20 cellular contexts compared by ENCODE assay signal in the genomic region with DNA sequence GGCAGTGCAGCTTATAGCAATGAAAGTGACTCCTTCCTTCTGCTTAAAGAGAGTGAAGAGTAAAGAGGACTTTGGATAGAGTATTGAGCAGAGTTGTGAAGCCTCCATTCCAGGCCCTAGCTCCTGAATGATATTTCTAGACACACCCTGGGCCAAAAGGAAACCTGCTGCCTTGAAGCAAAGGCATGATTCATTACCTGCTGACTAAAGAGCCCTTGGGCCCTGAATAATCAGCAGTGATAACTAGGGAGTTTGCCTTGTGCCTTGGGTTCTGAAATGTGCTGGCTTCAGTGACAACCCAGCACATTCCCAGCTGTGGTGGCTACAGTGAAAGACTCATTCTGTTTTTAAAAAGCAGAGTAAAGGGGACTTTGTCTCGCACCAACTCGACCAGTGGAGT. TPM values are rescaled to one million over a fixed set of nuclear protein-coding genes. Genes with fewer than 3 reads are reported as not detected.
DNase-seq lines count a peak whose midpoint lies in the region; ATAC-seq and TF ChIP-seq lines count a peak whose summit lies in the region.
"Had no signal": no experiment of that assay in that cellular context is flagged by ENCODE, and none has a peak within 500 bp of the region (broad histone marks: within the 10 kb centered on the region; RNA-seq: fewer than 3 reads in every experiment).

No MANE protein-coding gene starts in this region.

- no peaks in the 10 kb centered on the region for H3K79me2 ChIP-seq in hepatocyte
- no peaks in the 10 kb centered on the region for H3K79me2 ChIP-seq in trophoblast cell (ENCODE audit: control insufficient read depth, insufficient read depth, low read length, poor library complexity)

- POLR2A ChIA-PET in CD8-positive, alpha-beta memory T cell (lab: Charles Lee), result no interaction called here

- TF ChIP-seq CTCF in RWPE2 (IDR thresholded peaks at IDR 0.05; ENCODE audit: poor library complexity, severe bottlenecking) (no peak), hepatocyte (IDR thresholded peaks at IDR 0.05; ENCODE audit: poor library complexity) (no peak), tibial nerve (IDR thresholded peaks at IDR 0.05) (no peak)

- no peak overlapping the region for H3K4me3 Mint-ChIP-seq in CD8-positive, alpha-beta memory T cell
- H3K4me3 Mint-ChIP-seq: IgD-negative memory B cell had no signal

- no peak overlapping the region for H4K12ac ChIP-seq in trophoblast cell (ENCODE audit: low read depth, low read length)

- H3K9ac ChIP-seq in trophoblast cell (ENCODE audit: low read length), result no peak overlapping the region

- 92% methylated on average over 2 of the region's 2 CpGs for WGBS in hepatocyte (ENCODE audit: low lambda C conversion rate, missing lambda C conversion rate)
- no CpG with 5 or more reads among the region's 2 CpGs for WGBS in trophoblast cell (ENCODE audit: extremely low coverage, insufficient coverage, insufficient read length)
- 88 to 96% methylated on average over 2 of the region's 2 CpGs for WGBS in tibial nerve, 2 donors

- H3K18ac ChIP-seq in trophoblast cell (ENCODE audit: low read length), result no peak overlapping the region

- peaks cover 3 to 35% of the 10 kb centered on the region in 2 donors for H3K27me3 Mint-ChIP-seq in CD8-positive, alpha-beta memory T cell

- no peaks in the 10 kb centered on the region for H3K27me3 ChIP-seq in RWPE2 (ENCODE audit: insufficient read depth, poor library complexity, severe bottlenecking)
- no peaks in the 10 kb centered on the region for H3K27me3 ChIP-seq in hepatocyte
- no peaks in the 10 kb centered on the region for H3K27me3 ChIP-seq in trophoblast cell (ENCODE audit: insufficient read depth, low read length)
- H3K27me3 ChIP-seq in CD8-positive, alpha-beta memory T cell (ENCODE audit: insufficient read depth, low read length, poor library complexity, severe bottlenecking), result no peaks in the 10 kb centered on the region
- no peaks in the 10 kb centered on the region for H3K27me3 ChIP-seq in tibial nerve
- H3K27me3 ChIP-seq: BE2C, SJCRH30 had no signal

- H3K4me2 ChIP-seq in hepatocyte, result no peak overlapping the region
- no peak overlapping the region for H3K4me2 ChIP-seq in trophoblast cell (ENCODE audit: low read length)
- H3K4me2 ChIP-seq: A549 had no signal

- H4K20me1 ChIP-seq in hepatocyte (ENCODE audit: insufficient read depth, poor library complexity, severe bottlenecking), result no peaks in the 10 kb centered on the region

- no peak overlapping the region for H3K4ac ChIP-seq in trophoblast cell (ENCODE audit: low read depth, low read length)

- H3K4me3 ChIP-seq in RWPE2 (ENCODE audit: severe bottlenecking) (no peak overlapping the region), hepatocyte (no peak overlapping the region), trophoblast cell (ENCODE audit: low read depth, low read length) (no peak overlapping the region), tibial nerve (no peak overlapping the region)
- H3K4me3 ChIP-seq in CD8-positive, alpha-beta memory T cell (ENCODE audit: low read length), result no peak overlapping the region
- H3K4me3 ChIP-seq: A549, SJCRH30 had no signal

- H3K4me1 ChIP-seq in RWPE2 (ENCODE audit: insufficient read depth, poor library complexity, severe bottlenecking) (no peaks in the 10 kb centered on the region), hepatocyte (ENCODE audit: insufficient read depth) (peaks cover 5% of the 10 kb centered on the region), trophoblast cell (ENCODE audit: control insufficient read depth in 1 of 2, insufficient read depth in 2 of 2, low read length in 2 of 2) (peaks cover 2% of the 10 kb centered on the region in 2 experiments), tibial nerve (no peaks in the 10 kb centered on the region)
- H3K4me1 ChIP-seq in CD8-positive, alpha-beta memory T cell (ENCODE audit: insufficient read depth, low read length), result no peaks in the 10 kb centered on the region
- H3K4me1 ChIP-seq: A549, BE2C, SJCRH30 had no signal

- no peak overlapping the region for H2BK12ac ChIP-seq in trophoblast cell (ENCODE audit: low read length)

- H3K27ac Mint-ChIP-seq in CD8-positive, alpha-beta memory T cell, result no peak overlapping the region
- H3K27ac Mint-ChIP-seq: IgD-negative memory B cell had no signal

- no peak overlapping the region for H2BK5ac ChIP-seq in trophoblast cell (ENCODE audit: low read depth, low read length, poor library complexity)

- H3K27ac ChIP-seq in RWPE2 (ENCODE audit: poor library complexity, severe bottlenecking), result no peak overlapping the region
- H3K27ac ChIP-seq in hepatocyte, result peak overlapping the region; percentile 92
- no peak overlapping the region for H3K27ac ChIP-seq in trophoblast cell (ENCODE audit: low read depth, low read length)
- H3K27ac ChIP-seq in CD8-positive, alpha-beta memory T cell (ENCODE audit: low read depth, low read length), result no peak overlapping the region
- no peak overlapping the region for H3K27ac ChIP-seq in tibial nerve
- H3K27ac ChIP-seq: A549, SJCRH30 had no signal

- H3K36me3 Mint-ChIP-seq in CD8-positive, alpha-beta memory T cell, result peaks cover 0 to 9% (median 0%) of the 10 kb centered on the region in 3 donors
- H3K36me3 Mint-ChIP-seq: IgD-negative memory B cell had no signal

- peaks cover 0 to 9% (median 8%) of the 10 kb centered on the region in 5 donors for H3K9me3 Mint-ChIP-seq in CD8-positive, alpha-beta memory T cell

- no peaks in the 10 kb centered on the region for H3K4me1 Mint-ChIP-seq in CD8-positive, alpha-beta memory T cell

- no peak overlapping the region for H2AK5ac ChIP-seq in trophoblast cell (ENCODE audit: low read length)

- H2AFZ ChIP-seq in hepatocyte, result no peak overlapping the region
- H2AFZ ChIP-seq in trophoblast cell (ENCODE audit: insufficient read depth, low read length, poor library complexity), result no peak overlapping the region

- H3K9me3 ChIP-seq in RWPE2 (ENCODE audit: severe bottlenecking) (peaks cover 7% of the 10 kb centered on the region), hepatocyte (ENCODE audit: low read depth) (no peaks in the 10 kb centered on the region), trophoblast cell (ENCODE audit: insufficient read depth, low read depth, low read length) (no peaks in the 10 kb centered on the region), tibial nerve (no peaks in the 10 kb centered on the region)
- no peaks in the 10 kb centered on the region for H3K9me3 ChIP-seq in CD8-positive, alpha-beta memory T cell (ENCODE audit: low read length)
- H3K9me3 ChIP-seq: A549, BE2C, SJCRH30 had no signal

- H3K14ac ChIP-seq in trophoblast cell (ENCODE audit: low read length), result no peak overlapping the region

- no peak overlapping the region for H2BK120ac ChIP-seq in trophoblast cell (ENCODE audit: insufficient read depth, low read length, poor library complexity)

- no peaks in the 10 kb centered on the region for H3K36me3 ChIP-seq in RWPE2 (ENCODE audit: low read depth)
- H3K36me3 ChIP-seq in hepatocyte (replicated peaks; ENCODE audit: insufficient read depth, low read depth), result no peaks in the 10 kb centered on the region
- no peaks in the 10 kb centered on the region for H3K36me3 ChIP-seq in trophoblast cell (ENCODE audit: control insufficient read depth in 1 of 2, insufficient read depth in 2 of 2, low read length in 2 of 2)
- no peaks in the 10 kb centered on the region for H3K36me3 ChIP-seq in CD8-positive, alpha-beta memory T cell (ENCODE audit: insufficient read depth, low read length)
- no peaks in the 10 kb centered on the region for H3K36me3 ChIP-seq in tibial nerve
- H3K36me3 ChIP-seq: BE2C, SJCRH30 had no signal

- H3K23ac ChIP-seq in trophoblast cell (ENCODE audit: low read length), result no peak overlapping the region

- no peak for TF ChIP-seq POLR2A in tibial nerve (IDR thresholded peaks at IDR 0.05)

- no peak overlapping the region for H4K8ac ChIP-seq in trophoblast cell (ENCODE audit: low read depth, low read length)

- no peak overlapping the region for H4K91ac ChIP-seq in trophoblast cell (ENCODE audit: low read depth, low read length)

- DNase-seq in ELR (ENCODE audit: low read depth) (peak; percentile 9), RWPE2 (ENCODE audit: low spot score) (no peak), hepatocyte (ENCODE audit: low spot score) (peak; percentile 45), trophoblast cell (peak; percentile 67 to 75), AG20443 (ENCODE audit: low spot score) (no peak), tibial nerve (ENCODE audit: low spot score in 2 of 2) (no peak), NCI-H446 treated with DMSO at 0.1 percent for 48 hours (lab: John Stamatoyannopoulos, UW) (no peak)
- DNase-seq in CD8-positive, alpha-beta memory T cell, result no peak
- DNase-seq: BE2C, EL, NCI-H1417 treated with DMSO at 0.1 percent for 48 hours, NCI-H187, NCI-H510A treated with DMSO at 0.1 percent for 48 hours, NCI-H748 treated with DMSO at 0.1 percent for 48 hours, SJCRH30 had no signal

- no peaks in the 10 kb centered on the region for H3K79me1 ChIP-seq in trophoblast cell (ENCODE audit: low read length)

- no peaks in the 10 kb centered on the region for H3K9me2 ChIP-seq in hepatocyte (replicated peaks; ENCODE audit: insufficient read depth)

- peak; percentile 82 for ATAC-seq in RWPE2 (ENCODE audit: low read depth)
- ATAC-seq: A549, HCT116, Panc1 had no signal

- CTCF ChIA-PET in CD8-positive, alpha-beta memory T cell (lab: Charles Lee), result interaction anchor here (1.0 kb wide), 1 partner anchor 9 kb away, joined by 3 read pairs; no protein-coding TSS in a partner anchor

- no peak for TF ChIP-seq EP300 in tibial nerve (IDR thresholded peaks at IDR 0.05)

RNA-seq across cellular contexts. Expression of gene STPG2, which starts 49.2 kb away (rescaled TPM):
- total RNA-seq in hepatocyte, result 0.17 and 0.24 TPM in 2 replicates
- 0.94 and 0.98 TPM in 2 replicates for polyA plus RNA-seq in hepatocyte
- 0.04 and 0.08 TPM in 2 replicates for polyA plus RNA-seq in trophoblast cell (2013)
- total RNA-seq in CD8-positive, alpha-beta memory T cell, result not detected
- polyA plus RNA-seq in CD8-positive, alpha-beta memory T cell, result not detected
- 1 to 10 TPM in 3 of 4 donors, under 1 TPM in 1; 0.90 to 2.4 (median 1.5) TPM for total RNA-seq in tibial nerve
- total RNA-seq: H1, SJCRH30 had no signal

Comparison
In these comparisons a context has a peak if more than half of its experiments do, and no peak if none do; other contexts are left out.
1. DNase-seq: peak in ELR (single experiment), hepatocyte (single experiment) and trophoblast cell (2 of 2); none in RWPE2 (single experiment), CD8-positive, alpha-beta memory T cell (0 of 5), AG20443 (single experiment), tibial nerve (0 of 2) and NCI-H446 treated with DMSO at 0.1 percent for 48 hours (single experiment).